Comparison of ENCODE assay signal across 9 cellular contexts in genomic region chr4:121764702-121765367, GRCh38. TPM values are rescaled to one million over a fixed set of nuclear protein-coding genes. Genes with fewer than 3 reads are reported as not detected.
DNase-seq lines count a peak whose midpoint lies in the region; ATAC-seq and TF ChIP-seq lines count a peak whose summit lies in the region.
"Had no signal": no experiment of that assay in that cellular context is flagged by ENCODE, and none has a peak within 500 bp of the region (broad histone marks: within the 10 kb centered on the region; RNA-seq: fewer than 3 reads in every experiment).

Gene SMIM43 (minus strand): TSS chr4:121765164. CDS start chr4:121765105, 59 bp downstream.

- no peaks in the 10 kb centered on the region for H3K9me3 ChIP-seq in sigmoid colon

- no peak within 1 kb of the TSS for H3K27ac ChIP-seq in sigmoid colon

- H3K36me3 Mint-ChIP-seq in activated CD4-positive, alpha-beta memory T cell treated with anti-CD3 and anti-CD28 coated beads for 36 hours = no peaks in the 10 kb centered on the region

- intact Hi-C loops in activated CD4-positive, alpha-beta memory T cell treated with anti-CD3 and anti-CD28 coated beads for 36 hours (cut with micrococcal nuclease) = no loop called here
- intact Hi-C loops in sigmoid colon (cut with DNase I) = no loop called here

- TF ChIP-seq CTCF in sigmoid colon (IDR thresholded peaks at IDR 0.05) = no peak

- no peaks in the 10 kb centered on the region for H3K36me3 ChIP-seq in sigmoid colon

- H3K4me3 ChIP-seq in sigmoid colon = peak within 1 kb of the TSS; percentile 18 to 45 (median 36)

- H3K9me3 Mint-ChIP-seq in activated CD4-positive, alpha-beta memory T cell treated with anti-CD3 and anti-CD28 coated beads for 36 hours = no peaks in the 10 kb centered on the region

- H3K4me1 ChIP-seq in sigmoid colon = peaks cover 0 to 10% (median 7%) of the 10 kb centered on the region in 4 donors

- H3K27me3 Mint-ChIP-seq in activated CD4-positive, alpha-beta memory T cell treated with anti-CD3 and anti-CD28 coated beads for 36 hours = peaks cover 50% of the 10 kb centered on the region

- no peak for TF ChIP-seq POLR2A in sigmoid colon (IDR thresholded peaks at IDR 0.05)

- H3K27me3 ChIP-seq in sigmoid colon = peaks cover 8 to 34% (median 17%) of the 10 kb centered on the region in 3 donors

- DNase-seq in DMS53 (lab: John Stamatoyannopoulos, UW) (peak; percentile 54), DMS53 treated with DMSO at 0.1 percent for 48 hours (lab: John Stamatoyannopoulos, UW; ENCODE audit: unreplicated experiment) (no peak), glomerular visceral epithelial cell (ENCODE audit: extremely low spot score) (peak; percentile 33), sigmoid colon (no peak), GM19238 (ENCODE audit: insufficient read length, low spot score) (no peak), NK-92 (lab: John Stamatoyannopoulos, UW; ENCODE audit: unreplicated experiment) (no peak)
- DNase-seq in activated CD4-positive, alpha-beta memory T cell treated with anti-CD3 and anti-CD28 coated beads for 36 hours = no peak

- no peak for TF ChIP-seq EP300 in sigmoid colon (IDR thresholded peaks at IDR 0.05)

- CTCF ChIA-PET in activated CD4-positive, alpha-beta memory T cell treated with anti-CD3 and anti-CD28 coated beads for 36 hours (lab: Charles Lee) = interaction anchor here (1.6 kb wide), 1 partner anchor 57 kb away, joined by 3 read pairs; no protein-coding TSS in a partner anchor

- H3K4me3 Mint-ChIP-seq in activated CD4-positive, alpha-beta memory T cell treated with anti-CD3 and anti-CD28 coated beads for 36 hours = peak within 1 kb of the TSS; percentile 54

- POLR2A ChIA-PET in activated CD4-positive, alpha-beta memory T cell treated with anti-CD3 and anti-CD28 coated beads for 36 hours (lab: Charles Lee) = no interaction called here

- peaks cover 16% of the 10 kb centered on the region for H3K4me1 Mint-ChIP-seq in activated CD4-positive, alpha-beta memory T cell treated with anti-CD3 and anti-CD28 coated beads for 36 hours (ENCODE audit: low read depth)

- ATAC-seq in GM19455 (IDR thresholded peaks at IDR 0.05; ENCODE audit: unreplicated experiment) = no peak

- no peak within 1 kb of the TSS for H3K27ac Mint-ChIP-seq in activated CD4-positive, alpha-beta memory T cell treated with anti-CD3 and anti-CD28 coated beads for 36 hours

- 1 to 8% methylated on average over 75 of the region's 75 CpGs for WGBS in sigmoid colon, 2 donors

RNA-seq across cellular contexts. Expression of gene SMIM43, which starts in this region (rescaled TPM):
- total RNA-seq in activated CD4-positive, alpha-beta memory T cell treated with anti-CD3 and anti-CD28 coated beads for 36 hours = not detected
- total RNA-seq in sigmoid colon = 1 to 10 TPM in 1 of 4 donors, under 1 TPM in 2, not detected in 1; 0.54 to 1.1 (median 0.66) TPM
- under 1 TPM in 1 of 3 donors, not detected in 2; 0.44 TPM for polyA plus RNA-seq in sigmoid colon
- total RNA-seq: liver had no signal
- polyA plus RNA-seq: liver had no signal

Comparison
In these comparisons a context has a peak if more than half of its experiments do, and no peak if none do; other contexts are left out.
1. DNase-seq: peak in DMS53 (single experiment) and glomerular visceral epithelial cell (single experiment); none in DMS53 treated with DMSO at 0.1 percent for 48 hours (single experiment), activated CD4-positive, alpha-beta memory T cell treated with anti-CD3 and anti-CD28 coated beads for 36 hours (single experiment), sigmoid colon (single experiment), GM19238 (single experiment) and NK-92 (single experiment).